7 cellular contexts compared by ENCODE assay signal in genomic region chr22:33049125-33049729, GRCh38. TPM values are rescaled to one million over a fixed set of nuclear protein-coding genes. Genes with fewer than 3 reads are reported as not detected.
DNase-seq lines count a peak whose midpoint lies in the region; ATAC-seq and TF ChIP-seq lines count a peak whose summit lies in the region.

No MANE protein-coding gene starts in this region.

- intact Hi-C loops in left colon (cut with DNase I, micrococcal nuclease) = no loop called here

- no peak overlapping the region for H3K27ac ChIP-seq in caudate nucleus (ENCODE audit: low read depth, low read length)

- H3K4me3 ChIP-seq in WI38 (ENCODE audit: low read depth, low read length) = no peak overlapping the region

- DNase-seq in NCI-H1105 treated with DMSO at 0.1 percent for 48 hours (lab: John Stamatoyannopoulos, UW) (peak; percentile 54), caudate nucleus (lab: John Stamatoyannopoulos, UW) (peak in 48 of 61 donors; percentile 8 to 76 (median 48)), left colon (peak; percentile 34 to 74)
- DNase-seq in stimulated activated CD4-positive, alpha-beta T cell treated with anti-CD3 and anti-CD28 coated beads, Interleukin-4, amount 100 ng/mL, for 4 hours = peak; percentile 32 to 52

- ATAC-seq in left colon (peak; percentile 72), GM18873 (IDR thresholded peaks at IDR 0.05; ENCODE audit: low FRiP score, unreplicated experiment) (no peak)

- TF ChIP-seq CTCF in GM12874 (IDR thresholded peaks at IDR 0.05; ENCODE audit: insufficient read depth, low read depth, low read length) (peak; percentile 89), WI38 (IDR thresholded peaks at IDR 0.05; ENCODE audit: low read depth, low read length) (peak; percentile 94)

RNA-seq across cellular contexts. Expression of gene SYN3, which starts 9.0 kb away (rescaled TPM):
- total RNA-seq in left colon = under 1 TPM; 0.15 to 0.92 TPM
